ENCODE assay signal across 8 cellular contexts in genomic region chr1:161131721-161132409, GRCh38. TPM values are rescaled to one million over a fixed set of nuclear protein-coding genes. Genes with fewer than 3 reads are reported as not detected.
A peak's percentile ranks its signal among the peaks of the same experiment; 100 is the strongest.
DNase-seq lines count a peak whose midpoint lies in the region; ATAC-seq and TF ChIP-seq lines count a peak whose summit lies in the region.

No MANE protein-coding gene starts in this region.

- 0 out of 2 replicates have a peak, but pooled peaks cover 5% of the 10 kb centered on the region for H4K20me1 ChIP-seq in OCI-LY3 (ENCODE audit: insufficient read depth, low read length)

- no peaks in the 10 kb centered on the region for H3K9me3 ChIP-seq in OCI-LY3 (ENCODE audit: insufficient read depth, low read length)
- no peaks in the 10 kb centered on the region for H3K9me3 ChIP-seq in esophagus squamous epithelium
- no peaks in the 10 kb centered on the region for H3K9me3 ChIP-seq in neutrophil

- TF ChIP-seq CTCF in OCI-LY3 (IDR thresholded peaks at IDR 0.05; ENCODE audit: low read depth, low read length), result no peak
- TF ChIP-seq CTCF in esophagus squamous epithelium (IDR thresholded peaks at IDR 0.05), result no peak
- TF ChIP-seq CTCF in neutrophil (IDR thresholded peaks at IDR 0.05), result no peak

- intact Hi-C loops in esophagus squamous epithelium (cut with DNase I), result loop anchor here (10.0 kb wide), 1 partner anchor 297 kb away; no protein-coding TSS in a partner anchor

- ATAC-seq in GM21737 (IDR thresholded peaks at IDR 0.05; ENCODE audit: unreplicated experiment), result no peak
- ATAC-seq in GM18511 (IDR thresholded peaks at IDR 0.05; ENCODE audit: unreplicated experiment), result no peak

- H3K27me3 ChIP-seq in OCI-LY3 (ENCODE audit: low read depth, low read length) (no peaks in the 10 kb centered on the region), esophagus squamous epithelium (no peaks in the 10 kb centered on the region), neutrophil (no peaks in the 10 kb centered on the region)

- H3K4me1 ChIP-seq in OCI-LY3 (ENCODE audit: low read length), result peaks cover 15% of the 10 kb centered on the region
- peaks cover 22 to 67% (median 28%) of the 10 kb centered on the region in 3 donors for H3K4me1 ChIP-seq in esophagus squamous epithelium
- peaks cover 56 to 58% of the 10 kb centered on the region in 2 experiments for H3K4me1 ChIP-seq in neutrophil (ENCODE audit: control insufficient read depth in 1 of 2, insufficient read depth in 1 of 2, low read depth in 1 of 2, low read length in 1 of 2)

- peak overlapping the region; percentile 82 for H3K9ac ChIP-seq in OCI-LY3 (ENCODE audit: low read length)

- no peak for TF ChIP-seq POLR2A in esophagus squamous epithelium (IDR thresholded peaks at IDR 0.05)

- H3K36me3 ChIP-seq in OCI-LY3 (replicated peaks; ENCODE audit: low read depth, low read length) (peaks cover 33% of the 10 kb centered on the region), esophagus squamous epithelium (peaks cover 0 to 39% (median 18%) of the 10 kb centered on the region in 3 donors), neutrophil (peaks cover 22% of the 10 kb centered on the region)

- H3K4me3 ChIP-seq in OCI-LY3 (ENCODE audit: low read length) (peak overlapping the region; percentile 88), esophagus squamous epithelium (peak overlapping the region; percentile 64 to 89 (median 80)), neutrophil (ENCODE audit: low read depth in 1 of 2, low read length in 1 of 2) (peak overlapping the region; percentile 85 to 98)

- DNase-seq in DMS 273 (lab: John Stamatoyannopoulos, UW; ENCODE audit: unreplicated experiment), result peak; percentile 44
- DNase-seq in DMS 273 treated with DMSO at 0.1 percent for 48 hours (lab: John Stamatoyannopoulos, UW), result no peak
- DNase-seq in esophagus squamous epithelium (lab: John Stamatoyannopoulos, UW), result no peak
- DNase-seq in activated CD4-positive, CD25-positive, alpha-beta regulatory T cell (lab: John Stamatoyannopoulos, UW), result no peak

- peak overlapping the region; percentile 95 for H3K4me2 ChIP-seq in OCI-LY3 (ENCODE audit: low read length)

- H3K27ac ChIP-seq in OCI-LY3 (ENCODE audit: low read length) (peak overlapping the region; percentile 68), esophagus squamous epithelium (peak overlapping the region; percentile 93 to 98 (median 96)), neutrophil (peak overlapping the region; percentile 96)

- peaks cover 50% of the 10 kb centered on the region for H3K79me2 ChIP-seq in OCI-LY3 (ENCODE audit: low read length)

- no peak overlapping the region for H2AFZ ChIP-seq in OCI-LY3 (ENCODE audit: low read depth, low read length)

- WGBS in esophagus squamous epithelium, 2 donors, result 0% methylated on average over 17 to 19 of the region's 20 CpGs

RNA-seq across cellular contexts. Expression of gene DEDD, which starts 0.6 kb away (rescaled TPM):
- total RNA-seq in esophagus squamous epithelium, result 10 to 100 TPM; 16.6 to 32.8 (median 27.2) TPM

RNA-seq across cellular contexts. Expression of gene NIT1, which starts 14.0 kb away (rescaled TPM):
- 10 to 100 TPM; 16.9 to 28.6 (median 22.1) TPM for total RNA-seq in esophagus squamous epithelium

RNA-seq across cellular contexts. Expression of gene PFDN2, which starts 14.0 kb away (rescaled TPM):
- total RNA-seq in esophagus squamous epithelium, result 10 to 100 TPM; 27.0 to 59.2 (median 45.3) TPM

RNA-seq across cellular contexts. Expression of gene UFC1, which starts 21.9 kb away (rescaled TPM):
- 10 to 100 TPM; 68.3 to 79.9 (median 76.7) TPM for total RNA-seq in esophagus squamous epithelium

RNA-seq across cellular contexts. Expression of gene USP21, which starts 27.4 kb away (rescaled TPM):
- 10 to 100 TPM; 12.1 to 20.4 (median 17.0) TPM for total RNA-seq in esophagus squamous epithelium
